1 cellular context compared by ENCODE assay signal in genomic region chr16:85306071-85306792, GRCh38.
A peak's percentile ranks its signal among the peaks of the same experiment; 100 is the strongest.
TF ChIP-seq lines count a peak whose summit lies in the region.

No MANE protein-coding gene starts in this region.

TF ChIP-seq in K562, 482 proteins besides CTCF, POLR2A, EP300 and RAD21 (continued from another document and continues in another):
- TF ChIP-seq E2F6 (IDR thresholded peaks at IDR 0.05; ENCODE audit: borderline replicate concordance in 1 of 2, extremely low read depth in 1 of 2, insufficient read depth in 1 of 2, insufficient read length in 1 of 2, low read depth in 1 of 2, low read length in 1 of 2, poor library complexity in 1 of 2, severe bottlenecking in 1 of 2) (peak; percentile 92 to 94), BHLHE40 (IDR thresholded peaks at IDR 0.05; ENCODE audit: low read length) (peak; percentile 58; the same call in 1 of the 2 replicates), CBFA2T2 (conservative IDR thresholded peaks at IDR 0.05) (0 out of 2 replicates have a peak, but pooled peaks have one; percentile 33), SRSF1 (IDR thresholded peaks at IDR 0.05; ENCODE audit: low read depth, low read length) (no peak), ETV5 (CRISPR knock-in tag; IDR thresholded peaks at IDR 0.05; ENCODE audit: low read depth) (peak; percentile 57; the same call in 1 of the 2 replicates), SOX6 (IDR thresholded peaks at IDR 0.05) (peak; percentile 38; the same call in 1 of the 2 replicates), POLR2B (IDR thresholded peaks at IDR 0.05; ENCODE audit: low read depth, partially characterized antibody) (no peak), POLR2G (IDR thresholded peaks at IDR 0.05; ENCODE audit: low read depth, low read length) (peak; percentile 60), FOXK1 (CRISPR knock-in tag; IDR thresholded peaks at IDR 0.05; ENCODE audit: borderline replicate concordance) (no peak), MTA1 (IDR thresholded peaks at IDR 0.05; ENCODE audit: borderline replicate concordance) (peak; percentile 60; the same call in 1 of the 2 replicates), SMAD1 (IDR thresholded peaks at IDR 0.05; ENCODE audit: low read depth, low read length, partially characterized antibody) (no peak), ID3 (CRISPR knock-in tag; IDR thresholded peaks at IDR 0.05) (no peak), ID3 (tag; IDR thresholded peaks at IDR 0.05) (peak; percentile 31; the same call in 1 of the 2 replicates), ZEB2 (IDR thresholded peaks at IDR 0.05) (no peak), RBFOX2 (IDR thresholded peaks at IDR 0.05; ENCODE audit: low read depth, low read length) (peak; percentile 61), TCF7 (IDR thresholded peaks at IDR 0.05; ENCODE audit: borderline replicate concordance) (no peak), CREM (IDR thresholded peaks at IDR 0.05; ENCODE audit: low read depth) (peak; percentile 95), CTBP1 (IDR thresholded peaks at IDR 0.05; ENCODE audit: borderline replicate concordance) (peak; percentile 45; the same call in 1 of the 2 replicates), EHMT2 (IDR thresholded peaks at IDR 0.05) (no peak), ARID1B (IDR thresholded peaks at IDR 0.05) (0 out of 2 replicates have a peak, but pooled peaks have one; percentile 5), FOXP4 (CRISPR knock-in tag; IDR thresholded peaks at IDR 0.05; ENCODE audit: borderline replicate concordance) (no peak), NBN (IDR thresholded peaks at IDR 0.05; ENCODE audit: low read depth) (no peak), ZNF165 (CRISPR knock-in tag; IDR thresholded peaks at IDR 0.05; ENCODE audit: borderline replicate concordance) (no peak), ARID2 (IDR thresholded peaks at IDR 0.05) (no peak), NR2C2 (CRISPR knock-in tag; IDR thresholded peaks at IDR 0.05) (no peak), NR2C2 (tag; IDR thresholded peaks at IDR 0.05) (peak; percentile 79), USF1 (CRISPR knock-in tag; IDR thresholded peaks at IDR 0.05) (peak; percentile 93), BRD9 (IDR thresholded peaks at IDR 0.05; ENCODE audit: low read depth, partially characterized antibody) (peak; percentile 58), CREB3 (tag; conservative IDR thresholded peaks at IDR 0.05; ENCODE audit: low read depth) (peak; percentile 81; the same call in 1 of the 2 replicates), KDM5B (IDR thresholded peaks at IDR 0.05; ENCODE audit: insufficient replicate concordance, low read depth, low read length) (peak; percentile 76), MXI1 (IDR thresholded peaks at IDR 0.05; ENCODE audit: low read depth, low read length) (0 out of 2 replicates have a peak, but pooled peaks have one; percentile 30), JUND (IDR thresholded peaks at IDR 0.05; ENCODE audit: borderline replicate concordance, low read depth, low read length) (peak; percentile 88), JUND (tag; IDR thresholded peaks at IDR 0.05; ENCODE audit: borderline replicate concordance, low read depth, low read length) (peak; percentile 77; the same call in 1 of the 3 replicates), RAD51 (IDR thresholded peaks at IDR 0.05; ENCODE audit: borderline replicate concordance, low read depth) (peak; percentile 90), ZNF79 (CRISPR knock-in tag; IDR thresholded peaks at IDR 0.05; ENCODE audit: low read depth) (no peak), PCBP2 (IDR thresholded peaks at IDR 0.05; ENCODE audit: low read depth, low read length, poor library complexity, severe bottlenecking) (no peak), ZNF384 (IDR thresholded peaks at IDR 0.05; ENCODE audit: low read depth, low read length) (no peak), CHD7 (IDR thresholded peaks at IDR 0.05; ENCODE audit: low read depth, low read length) (no peak), GATAD2A (IDR thresholded peaks at IDR 0.05) (peak; percentile 51; the same call in 1 of the 2 replicates), ZBTB7A (IDR thresholded peaks at IDR 0.05; ENCODE audit: borderline replicate concordance, control insufficient read depth, low read depth, low read length) (0 out of 2 replicates have a peak, but pooled peaks have one; percentile 38), SMAD4 (CRISPR knock-in tag; conservative IDR thresholded peaks at IDR 0.05) (no peak), KLF16 (IDR thresholded peaks at IDR 0.05) (no peak), CREB1 (IDR thresholded peaks at IDR 0.05) (peak; percentile 83), CREB1 (CRISPR knock-in tag; IDR thresholded peaks at IDR 0.05) (peak; percentile 78), POU5F1 (IDR thresholded peaks at IDR 0.05; ENCODE audit: borderline replicate concordance, low read depth, low read length, partially characterized antibody) (no peak), KLF13 (tag; IDR thresholded peaks at IDR 0.05; ENCODE audit: borderline replicate concordance, low read depth) (no peak), MTA3 (IDR thresholded peaks at IDR 0.05; ENCODE audit: borderline replicate concordance) (0 out of 2 replicates have a peak, but pooled peaks have one; percentile 63), NRF1 (conservative IDR thresholded peaks at IDR 0.05 in 1 of 2, IDR thresholded peaks at IDR 0.05 in 1 of 2) (peak; percentile 77 to 82)
